ENCODE assay signal across 10 cellular contexts in genomic region chr1:40057310-40058030, GRCh38. TPM values are rescaled to one million over a fixed set of nuclear protein-coding genes. Genes with fewer than 3 reads are reported as not detected.
DNase-seq lines count a peak whose midpoint lies in the region; ATAC-seq and TF ChIP-seq lines count a peak whose summit lies in the region.
"Had no signal": no experiment of that assay in that cellular context is flagged by ENCODE, and none has a peak within 500 bp of the region (broad histone marks: within the 10 kb centered on the region; RNA-seq: fewer than 3 reads in every experiment).

No MANE protein-coding gene starts in this region.

- H3K27ac ChIP-seq in stomach: peak overlapping the region in 3 of 5 donors; percentile 5 to 86 (median 82)

- peaks cover 2% of the 10 kb centered on the region for H3K9me3 Mint-ChIP-seq in activated CD4-positive, alpha-beta T cell treated with anti-CD3 and anti-CD28 coated beads for 36 hours (ENCODE audit: low read depth)

- peaks cover 76% of the 10 kb centered on the region for H3K36me3 Mint-ChIP-seq in activated CD4-positive, alpha-beta T cell treated with anti-CD3 and anti-CD28 coated beads for 36 hours (ENCODE audit: low read depth)
- H3K36me3 Mint-ChIP-seq in T-helper 17 cell (ENCODE audit: low read depth): peaks cover 8% of the 10 kb centered on the region

- H3K9me3 ChIP-seq in T-helper 17 cell (ENCODE audit: control insufficient read depth, low read length, poor library complexity, severe bottlenecking) (no peaks in the 10 kb centered on the region), stomach (no peaks in the 10 kb centered on the region)

- POLR2A ChIA-PET in activated CD4-positive, alpha-beta T cell treated with anti-CD3 and anti-CD28 coated beads for 36 hours (lab: Charles Lee): interaction anchor here (0.5 to 0.9 kb wide), 2 partner anchors 11 to 18 kb away, joined by 3 to 6 read pairs; no protein-coding TSS in a partner anchor

- H3K4me3 Mint-ChIP-seq in activated CD4-positive, alpha-beta T cell treated with anti-CD3 and anti-CD28 coated beads for 36 hours: no peak overlapping the region
- H3K4me3 Mint-ChIP-seq in T-helper 17 cell: peak overlapping the region; percentile 46

- no peaks in the 10 kb centered on the region for H3K27me3 ChIP-seq in stomach

- peaks cover 22 to 38% (median 33%) of the 10 kb centered on the region in 4 donors for H3K36me3 ChIP-seq in stomach

- 40 to 62% (median 60%) methylated on average over 1 of the region's 1 CpG for WGBS in stomach, 5 donors

- TF ChIP-seq CTCF in stomach (IDR thresholded peaks at IDR 0.05) (no peak), GM13976 (IDR thresholded peaks at IDR 0.05; ENCODE audit: borderline replicate concordance, control extremely low read depth, extremely low read depth, insufficient read depth, missing control alignments) (no peak)

- H3K4me1 ChIP-seq in stomach: peaks cover 59 to 100% (median 79%) of the 10 kb centered on the region in 4 donors

- H3K27me3 Mint-ChIP-seq in activated CD4-positive, alpha-beta T cell treated with anti-CD3 and anti-CD28 coated beads for 36 hours: no peaks in the 10 kb centered on the region
- no peaks in the 10 kb centered on the region for H3K27me3 Mint-ChIP-seq in T-helper 17 cell

- no peak overlapping the region for H3K4me3 ChIP-seq in stomach

- no peak for ATAC-seq in activated CD4-positive, alpha-beta T cell treated with anti-CD3 and anti-CD28 coated beads for 36 hours
- ATAC-seq in T-helper 17 cell: no peak
- ATAC-seq in HG03095 (IDR thresholded peaks at IDR 0.05; ENCODE audit: unreplicated experiment): no peak
- no peak for ATAC-seq in GM21619 (IDR thresholded peaks at IDR 0.05; ENCODE audit: unreplicated experiment)

- H3K4me1 Mint-ChIP-seq in activated CD4-positive, alpha-beta T cell treated with anti-CD3 and anti-CD28 coated beads for 36 hours: peaks cover 91% of the 10 kb centered on the region
- peaks cover 73% of the 10 kb centered on the region for H3K4me1 Mint-ChIP-seq in T-helper 17 cell

- TF ChIP-seq EP300 in stomach (IDR thresholded peaks at IDR 0.05): no peak

- CTCF ChIA-PET in activated CD4-positive, alpha-beta T cell treated with anti-CD3 and anti-CD28 coated beads for 36 hours (lab: Charles Lee): interaction anchor here (0.6 to 2.1 kb wide), 11 partner anchors 8 to 651 kb away, joined by 3 to 6 read pairs (median 4); no protein-coding TSS in a partner anchor

- TF ChIP-seq POLR2A in erythroblast (IDR thresholded peaks at IDR 0.05; ENCODE audit: low read length): peak; percentile 26
- no peak for TF ChIP-seq POLR2A in stomach (IDR thresholded peaks at IDR 0.05)

- in situ Hi-C loops in GM13976 (cut with MboI; ENCODE audit: low sequenced_read_pairs, unreplicated experiment): no loop called here

- H3K27ac Mint-ChIP-seq in activated CD4-positive, alpha-beta T cell treated with anti-CD3 and anti-CD28 coated beads for 36 hours: peak overlapping the region; percentile 90
- peak overlapping the region; percentile 90 for H3K27ac Mint-ChIP-seq in T-helper 17 cell

- intact Hi-C loops in activated CD4-positive, alpha-beta T cell treated with anti-CD3 and anti-CD28 coated beads for 36 hours (cut with DNase I, micrococcal nuclease): loop anchor here in 1 of 2 experiments (5.0 kb wide), 1 partner anchor 925 kb away; no protein-coding TSS in a partner anchor
- intact Hi-C loops in stomach (cut with DNase I; ENCODE audit: low total_unique reads): no loop called here

- DNase-seq in activated CD4-positive, alpha-beta T cell treated with anti-CD3 and anti-CD28 coated beads for 36 hours: no peak
- DNase-seq in activated CD4-positive, alpha-beta T cell treated with anti-CD3 and anti-CD28 coated beads, Interleukin-2, amount 50 U/mL, for 1 hour: no peak
- DNase-seq in T-helper 17 cell (no peak), erythroblast (lab: John Stamatoyannopoulos, UW) (peak; percentile 75 to 92), stomach (no peak), GM13976 (ENCODE audit: low spot score) (no peak)
- DNase-seq: activated gamma-delta T cell, posterior cingulate gyrus had no signal

RNA-seq across cellular contexts. Expression of gene CAP1, which starts 16.9 kb away (rescaled TPM):
- 100 to 1,000 TPM; 527 to 553 TPM for total RNA-seq in activated CD4-positive, alpha-beta T cell treated with anti-CD3 and anti-CD28 coated beads for 36 hours
- total RNA-seq in T-helper 17 cell (100 to 1,000 TPM; 244 to 273 TPM), stomach (100 to 1,000 TPM in 4 of 5 donors, 10 to 100 TPM in 1; 99.1 to 252 (median 145) TPM)
- polyA plus RNA-seq in stomach: 100 to 1,000 TPM in 2 of 3 donors, 10 to 100 TPM in 1; 95.5 to 185 (median 162) TPM

RNA-seq across cellular contexts. Expression of gene PPT1, which starts 39.6 kb away (rescaled TPM):
- 10 to 100 TPM; 75.4 to 77.4 TPM for total RNA-seq in activated CD4-positive, alpha-beta T cell treated with anti-CD3 and anti-CD28 coated beads for 36 hours
- total RNA-seq in T-helper 17 cell (10 to 100 TPM; 39.7 to 41.3 TPM), stomach (10 to 100 TPM in 4 of 5 donors, 1 to 10 TPM in 1; 3.5 to 79.9 (median 39.6) TPM)
- 10 to 100 TPM; 19.7 to 34.6 (median 32.1) TPM for polyA plus RNA-seq in stomach

Comparison
In these comparisons a context has a peak if more than half of its experiments do, and no peak if none do; other contexts are left out.
1. DNase-seq: peak in erythroblast (2 of 2); none in activated CD4-positive, alpha-beta T cell treated with anti-CD3 and anti-CD28 coated beads for 36 hours (single experiment), activated CD4-positive, alpha-beta T cell treated with anti-CD3 and anti-CD28 coated beads, Interleukin-2, amount 50 U/mL, for 1 hour (single experiment), T-helper 17 cell (0 of 3), stomach (single experiment) and GM13976 (single experiment).